In genomic region chr7:25988640-25989039, GRCh38 we compare ENCODE assay signal across 28 cellular contexts.
"Had no signal": no experiment of that assay in that cellular context is flagged by ENCODE, and none has a peak within 500 bp of the region (broad histone marks: within the 10 kb centered on the region; RNA-seq: fewer than 3 reads in every experiment).

No MANE protein-coding gene starts in this region.

- H3K9me3 Mint-ChIP-seq: activated B cell treated with CpG ODN at 0.5 μM for 24 hours; activated naive CD4-positive, alpha-beta T cell treated with anti-CD3 and anti-CD28 coated beads, Interleukin-2, amount 50 U/mL, for 72 hours; activated T-helper 2 cell treated with anti-CD3 and anti-CD28 coated beads, Interferon-gamma antibody, Interleukin-2, Interleukin-4, amounts not matched to agents 10 μg/mL and 5 μg/mL and 100 μg/mL, durations not matched to agents 14 hours and 24 hours and 36 hours; natural killer cell treated with Interleukin-12 subunit alpha and Interleukin-12 subunit beta and Interleukin-15 and Interleukin-18, amount 100 ng/mL, for 72 hours; stimulated activated memory B cell treated with anti-CD40 and anti-IgM and Interleukin-4, amounts not matched to agents 10 μg/mL and 1 μg/mL and 100 μg/mL, for 72 hours; stimulated activated naive CD8-positive, alpha-beta T cell treated with anti-CD3 and anti-CD28 coated beads, Interleukin-15, amount 100 ng/mL, for 72 hours; type B pancreatic cell had no signal

- H3K4me3 Mint-ChIP-seq: activated B cell treated with CpG ODN at 0.5 μM for 24 hours; activated CD8-positive, alpha-beta memory T cell treated with anti-CD3 and anti-CD28 coated beads, Interleukin-2, amount 10 ng/mL, durations not matched to agents 7 days and 5 days; activated CD8-positive, alpha-beta T cell treated with anti-CD3 and anti-CD28 coated beads, Interleukin-2, amount 10 ng/mL, durations not matched to agents 7 days and 5 days; natural killer cell treated with Interleukin-12 subunit alpha and Interleukin-12 subunit beta and Interleukin-15 and Interleukin-18, amount 100 ng/mL, for 72 hours; stimulated activated memory B cell treated with anti-CD40 and anti-IgM and Interleukin-4, amounts not matched to agents 10 μg/mL and 1 μg/mL and 100 μg/mL, for 72 hours; stimulated activated naive CD8-positive, alpha-beta T cell treated with anti-CD3 and anti-CD28 coated beads, Interleukin-15, amount 100 ng/mL, for 72 hours had no signal

- H3K36me3 ChIP-seq: esophagus muscularis mucosa, heart left ventricle, lower lobe of right lung, ovary, uterus had no signal

- H3K4me2 ChIP-seq: smooth muscle cell had no signal

- H3K27me3 Mint-ChIP-seq: progenitor cell of endocrine pancreas had no signal

- H3K27ac ChIP-seq: esophagus muscularis mucosa, foreskin keratinocyte, heart left ventricle, lower lobe of right lung, ovary, uterus had no signal

- H3K9me3 ChIP-seq: esophagus muscularis mucosa, heart left ventricle, lower lobe of right lung, ovary, uterus had no signal

- FAIRE-seq: colon had no signal

- H3K36me3 Mint-ChIP-seq: activated CD8-positive, alpha-beta memory T cell treated with anti-CD3 and anti-CD28 coated beads, Interleukin-2, amount 10 ng/mL, durations not matched to agents 7 days and 5 days; activated naive CD4-positive, alpha-beta T cell treated with anti-CD3 and anti-CD28 coated beads, Interleukin-2, amount 50 U/mL, for 72 hours; natural killer cell treated with Interleukin-12 subunit alpha and Interleukin-12 subunit beta and Interleukin-15 and Interleukin-18, amount 100 ng/mL, for 72 hours; stimulated activated memory B cell treated with anti-CD40 and anti-IgM and Interleukin-4, amounts not matched to agents 10 μg/mL and 1 μg/mL and 100 μg/mL, for 72 hours; type B pancreatic cell had no signal

- H3K27me3 ChIP-seq: ovary, uterus had no signal

- H3K27ac Mint-ChIP-seq: activated B cell treated with CpG ODN at 0.5 μM for 24 hours; activated CD8-positive, alpha-beta memory T cell treated with anti-CD3 and anti-CD28 coated beads, Interleukin-2, amount 10 ng/mL, durations not matched to agents 7 days and 5 days; activated CD8-positive, alpha-beta T cell treated with anti-CD3 and anti-CD28 coated beads, Interleukin-2, amount 10 ng/mL, durations not matched to agents 7 days and 5 days; activated naive CD4-positive, alpha-beta T cell treated with anti-CD3 and anti-CD28 coated beads, Interleukin-2, amount 50 U/mL, for 72 hours; activated T-helper 2 cell treated with anti-CD3 and anti-CD28 coated beads, Interferon-gamma antibody, Interleukin-2, Interleukin-4, amounts not matched to agents 10 μg/mL and 5 μg/mL and 100 μg/mL, durations not matched to agents 14 hours and 24 hours and 36 hours; natural killer cell treated with Interleukin-12 subunit alpha and Interleukin-12 subunit beta and Interleukin-15 and Interleukin-18, amount 100 ng/mL, for 72 hours; stimulated activated memory B cell treated with anti-CD40 and anti-IgM and Interleukin-4, amounts not matched to agents 10 μg/mL and 1 μg/mL and 100 μg/mL, for 72 hours; stimulated activated naive CD8-positive, alpha-beta T cell treated with anti-CD3 and anti-CD28 coated beads, Interleukin-15, amount 100 ng/mL, for 72 hours; type B pancreatic cell had no signal

- H3K4me1 ChIP-seq: esophagus muscularis mucosa, foreskin keratinocyte, heart left ventricle, lower lobe of right lung, uterus had no signal

- H3K4me3 ChIP-seq: esophagus muscularis mucosa, heart left ventricle, lower lobe of right lung, ovary, smooth muscle cell, uterus had no signal

- ATAC-seq: activated CD8-positive, alpha-beta memory T cell treated with anti-CD3 and anti-CD28 coated beads, Interleukin-2, amount 10 ng/mL, durations not matched to agents 7 days and 5 days; activated CD8-positive, alpha-beta T cell treated with anti-CD3 and anti-CD28 coated beads, Interleukin-2, amount 10 ng/mL, durations not matched to agents 7 days and 5 days; activated naive CD4-positive, alpha-beta T cell treated with anti-CD3 and anti-CD28 coated beads, Interleukin-2, amount 50 U/mL, for 72 hours; foreskin keratinocyte; heart left ventricle; lower lobe of right lung; natural killer cell treated with Interleukin-12 subunit alpha and Interleukin-12 subunit beta and Interleukin-15 and Interleukin-18, amount 100 ng/mL, for 72 hours; stimulated activated memory B cell treated with anti-CD40 and anti-IgM and Interleukin-4, amounts not matched to agents 10 μg/mL and 1 μg/mL and 100 μg/mL, for 72 hours; stimulated activated naive CD8-positive, alpha-beta T cell treated with anti-CD3 and anti-CD28 coated beads, Interleukin-15, amount 100 ng/mL, for 72 hours had no signal

- H3K4me1 Mint-ChIP-seq: activated B cell treated with CpG ODN at 0.5 μM for 24 hours; stimulated activated memory B cell treated with anti-CD40 and anti-IgM and Interleukin-4, amounts not matched to agents 10 μg/mL and 1 μg/mL and 100 μg/mL, for 72 hours; stimulated activated naive CD8-positive, alpha-beta T cell treated with anti-CD3 and anti-CD28 coated beads, Interleukin-15, amount 100 ng/mL, for 72 hours had no signal

- DNase-seq: activated B cell treated with CpG ODN at 0.5 μM for 24 hours; activated CD4-positive, alpha-beta T cell treated with anti-CD3 and anti-CD28 coated beads, Interleukin-2, amount 50 U/mL, for 1 hour; activated CD8-positive, alpha-beta memory T cell treated with anti-CD3 and anti-CD28 coated beads, Interleukin-2, amount 10 ng/mL, durations not matched to agents 7 days and 5 days; activated CD8-positive, alpha-beta T cell treated with anti-CD3 and anti-CD28 coated beads, Interleukin-2, amount 10 ng/mL, durations not matched to agents 7 days and 5 days; activated T-cell treated with anti-CD3 and anti-CD28 coated beads, Interleukin-2, amount 50 U/mL, for 48 hours; dermis blood vessel endothelial cell; effector CD4-positive, alpha-beta T cell; foreskin keratinocyte; heart left ventricle; lower lobe of right lung; mesenchymal stem cell; ovary; stimulated activated CD4-positive, alpha-beta T cell treated with anti-CD3 and anti-CD28 coated beads, Interleukin-1b, Interleukin-23, amount 100 ng/mL, for 48 hours; stimulated activated CD4-positive, alpha-beta T cell treated with anti-CD3 and anti-CD28 coated beads, Interleukin-4, amount 100 ng/mL, for 4 hours; stimulated activated CD8-positive, alpha-beta memory T cell treated with anti-CD3 and anti-CD28 coated beads, Interleukin-4, amount 100 ng/mL, for 48 hours; stimulated activated naive CD8-positive, alpha-beta T cell treated with anti-CD3 and anti-CD28 coated beads, Interleukin-15, amount 100 ng/mL, for 72 hours; substantia nigra; T-helper 2 cell; uterus had no signal
